8 cellular contexts compared by ENCODE assay signal in the genomic region with DNA sequence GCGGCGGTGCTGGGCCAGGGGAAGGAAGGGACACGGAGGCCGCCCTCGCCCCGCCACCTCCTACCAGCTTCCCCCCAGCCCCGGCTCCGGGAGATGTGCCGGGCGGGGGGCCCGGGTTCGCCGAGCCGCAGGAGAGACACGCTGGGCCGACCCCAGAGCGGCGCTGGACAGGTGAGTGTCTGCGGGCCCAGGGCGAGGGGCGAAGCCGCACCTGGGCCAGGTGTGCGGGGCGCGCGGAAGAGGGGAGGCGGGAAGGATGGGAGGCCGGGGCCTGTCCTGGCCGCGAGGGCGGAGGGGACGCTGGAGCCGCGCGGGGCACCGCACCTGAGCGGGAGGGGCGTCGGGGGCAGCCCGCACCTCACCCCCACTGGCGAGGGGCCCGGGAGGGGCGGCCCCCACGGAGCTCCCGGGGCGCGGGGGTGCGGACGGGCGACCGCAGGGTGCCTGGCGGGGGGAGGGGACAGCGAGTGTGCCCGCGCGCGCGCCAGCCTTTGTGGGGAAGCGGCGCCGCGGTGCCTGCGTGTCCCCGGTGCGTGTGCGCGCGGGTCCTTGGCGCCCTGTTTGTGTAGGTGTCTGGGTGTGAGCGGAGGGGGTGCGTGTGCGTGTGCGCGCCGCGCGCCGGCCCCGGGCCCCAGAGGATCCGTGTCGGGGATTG.
A peak's percentile ranks its signal among the peaks of the same experiment; 100 is the strongest.
DNase-seq lines count a peak whose midpoint lies in the region; ATAC-seq and TF ChIP-seq lines count a peak whose summit lies in the region.
"Not testable (repeated sequence)": the region's sequence is repeated elsewhere in the genome, so short reads cannot be mapped to it uniquely, and the experiment has no call there.

No MANE protein-coding gene starts in this region.

- not testable (repeated sequence) for H3F3A ChIP-seq in Loucy (ENCODE audit: low read depth); SK-N-SH (replicated peaks; ENCODE audit: insufficient read depth)

- ATAC-seq in effector memory CD8-positive, alpha-beta T cell (replicated peaks): peak; percentile 15

- H3K36me3 Mint-ChIP-seq in Calu3 (ENCODE audit: insufficient read depth, unreplicated experiment): peaks cover 33% of the 10 kb centered on the region
- H3K36me3 Mint-ChIP-seq in activated naive CD4-positive, alpha-beta T cell treated with anti-CD3 and anti-CD28 coated beads, Interleukin-2, amount 50 U/mL, for 24 hours: not testable (repeated sequence)
- peaks cover 26% of the 10 kb centered on the region for H3K36me3 Mint-ChIP-seq in effector memory CD8-positive, alpha-beta T cell (ENCODE audit: insufficient read depth)

- BruUV-seq in Calu3 (replicated peaks; lab: Mats Ljungman, UMichigan): not testable (repeated sequence)

- peak overlapping the region; percentile 68 for H3K4me3 Mint-ChIP-seq in Calu3 (ENCODE audit: low read depth, unreplicated experiment)
- H3K4me3 Mint-ChIP-seq in activated naive CD4-positive, alpha-beta T cell treated with anti-CD3 and anti-CD28 coated beads, Interleukin-2, amount 50 U/mL, for 24 hours: peak overlapping the region; percentile 78
- H3K4me3 Mint-ChIP-seq in effector memory CD8-positive, alpha-beta T cell: peak overlapping the region; percentile 77 to 82

- intact Hi-C loops in Calu3 (cut with micrococcal nuclease; ENCODE audit: unreplicated experiment): not testable (repeated sequence)

- peak overlapping the region; percentile 85 for H3K4me2 ChIP-seq in Loucy (ENCODE audit: low read depth, low read length, poor library complexity, severe bottlenecking)
- H3K4me2 ChIP-seq in SK-N-SH: peak overlapping the region; percentile 81

- not testable (repeated sequence) for H3K27me3 ChIP-seq in Loucy (ENCODE audit: insufficient read depth, low read length, poor library complexity, severe bottlenecking); SK-N-SH (ENCODE audit: insufficient read depth); iPS-20b (ENCODE audit: insufficient read depth, low read length)
- peaks cover 16% of the 10 kb centered on the region for H3K27me3 ChIP-seq in suprapubic skin

- TF ChIP-seq EP300 in SK-N-SH (IDR thresholded peaks at IDR 0.05; ENCODE audit: borderline replicate concordance in 1 of 2, low read depth in 1 of 2, low read length in 1 of 2); suprapubic skin (IDR thresholded peaks at IDR 0.05): not testable (repeated sequence)

- not testable (repeated sequence) for DNase-seq in Calu3; suprapubic skin (ENCODE audit: low spot score in 2 of 2)
- peak; percentile 65 for DNase-seq in SK-N-SH
- peak in 2 of 3 experiments; percentile 15 to 27 for DNase-seq in effector memory CD8-positive, alpha-beta T cell
- peak in 36 of 56 donors; percentile 16 to 76 (median 39) for DNase-seq in nucleus accumbens (lab: John Stamatoyannopoulos, UW)

- H3K4me1 Mint-ChIP-seq in Calu3 (ENCODE audit: low read depth, unreplicated experiment): peaks cover 34% of the 10 kb centered on the region
- peaks cover 29% of the 10 kb centered on the region for H3K4me1 Mint-ChIP-seq in activated naive CD4-positive, alpha-beta T cell treated with anti-CD3 and anti-CD28 coated beads, Interleukin-2, amount 50 U/mL, for 24 hours
- H3K4me1 Mint-ChIP-seq in effector memory CD8-positive, alpha-beta T cell (ENCODE audit: low read depth in 2 of 2): peaks cover 33 to 44% of the 10 kb centered on the region in 2 donors

- not testable (repeated sequence) for TF ChIP-seq POLR2A in suprapubic skin (IDR thresholded peaks at IDR 0.05)

- not testable (repeated sequence) for H3K27ac Mint-ChIP-seq in Calu3 (ENCODE audit: unreplicated experiment); activated naive CD4-positive, alpha-beta T cell treated with anti-CD3 and anti-CD28 coated beads, Interleukin-2, amount 50 U/mL, for 24 hours
- peak overlapping the region in 1 of 2 donors; percentile 80 for H3K27ac Mint-ChIP-seq in effector memory CD8-positive, alpha-beta T cell

- TF ChIP-seq CTCF in Calu3 (IDR thresholded peaks at IDR 0.05; ENCODE audit: unreplicated experiment); Loucy (conservative IDR thresholded peaks at IDR 0.05; ENCODE audit: low read length); SK-N-SH (IDR thresholded peaks at IDR 0.05); suprapubic skin (IDR thresholded peaks at IDR 0.05): not testable (repeated sequence)

- H3K9ac ChIP-seq in Loucy (ENCODE audit: low read depth, low read length, poor library complexity, severe bottlenecking): peak overlapping the region; percentile 69
- H3K9ac ChIP-seq in SK-N-SH: peak overlapping the region; percentile 73; the same call in 1 of the 2 replicates
- peak overlapping the region; percentile 84; the same call in 1 of the 2 replicates for H3K9ac ChIP-seq in iPS-20b (ENCODE audit: low read depth, low read length)

- H3K27me3 Mint-ChIP-seq in Calu3 (ENCODE audit: unreplicated experiment): peaks cover 31% of the 10 kb centered on the region
- not testable (repeated sequence) for H3K27me3 Mint-ChIP-seq in activated naive CD4-positive, alpha-beta T cell treated with anti-CD3 and anti-CD28 coated beads, Interleukin-2, amount 50 U/mL, for 24 hours
- H3K27me3 Mint-ChIP-seq in effector memory CD8-positive, alpha-beta T cell: peaks cover 0 to 33% of the 10 kb centered on the region in 2 donors

- CTCF ChIA-PET in Calu3 (lab: Charles Lee): not testable (repeated sequence)
- CTCF ChIA-PET in SK-N-SH (lab: Yijun Ruan, JAX): interaction anchor here (1.2 kb wide), 1 partner anchor 115 kb away, joined by 4 read pairs; a partner anchor contains a TSS

- not testable (repeated sequence) for H3K9me3 Mint-ChIP-seq in Calu3 (ENCODE audit: low read depth, unreplicated experiment); activated naive CD4-positive, alpha-beta T cell treated with anti-CD3 and anti-CD28 coated beads, Interleukin-2, amount 50 U/mL, for 24 hours; effector memory CD8-positive, alpha-beta T cell

- H3K79me2 ChIP-seq in Loucy (ENCODE audit: insufficient read depth, low read length): peaks cover 53% of the 10 kb centered on the region
- peaks cover 53% of the 10 kb centered on the region for H3K79me2 ChIP-seq in SK-N-SH (ENCODE audit: insufficient read depth)

- not testable (repeated sequence) for H3K9me2 ChIP-seq in Loucy (replicated peaks; ENCODE audit: low read depth, low read length); SK-N-SH

- not testable (repeated sequence) for H3K9me3 ChIP-seq in Loucy (ENCODE audit: insufficient read depth, low read depth, low read length); SK-N-SH; iPS-20b (ENCODE audit: insufficient read depth, low read depth, low read length); suprapubic skin

- not testable (repeated sequence) for H3K36me3 ChIP-seq in Loucy (ENCODE audit: insufficient read depth, low read length); SK-N-SH (replicated peaks in 1 of 2; ENCODE audit: control insufficient read depth in 1 of 2, insufficient read depth in 2 of 2, low read length in 1 of 2); iPS-20b (ENCODE audit: insufficient read depth, low read depth, low read length); suprapubic skin

- peak overlapping the region; percentile 13 to 64; a peak in 1 of 4 replicates for H3K27ac ChIP-seq in SK-N-SH (ENCODE audit: low read depth in 2 of 2, low read length in 1 of 2)
- H3K27ac ChIP-seq in iPS-20b (ENCODE audit: low read length); suprapubic skin: not testable (repeated sequence)

- not testable (repeated sequence) for TF ChIP-seq RAD21 in SK-N-SH (IDR thresholded peaks at IDR 0.05; ENCODE audit: low read length)

- WGBS in SK-N-SH (ENCODE audit: low lambda C conversion rate): under 1% methylated on average over 18 of the region's 81 CpGs
- WGBS in suprapubic skin: 3% methylated on average over 6 of the region's 81 CpGs

- H4K20me1 ChIP-seq in Loucy (ENCODE audit: insufficient read depth, low read length, poor library complexity, severe bottlenecking): peaks cover 27% of the 10 kb centered on the region
- H4K20me1 ChIP-seq in SK-N-SH (ENCODE audit: insufficient read depth): peaks cover 45% of the 10 kb centered on the region

- H3K4me1 ChIP-seq in Loucy (ENCODE audit: insufficient read depth, low read length, poor library complexity, severe bottlenecking) (peaks cover 25% of the 10 kb centered on the region), SK-N-SH (ENCODE audit: control insufficient read depth in 1 of 2, insufficient read depth in 2 of 2, low read depth in 1 of 2, low read length in 1 of 2) (peaks cover 3 to 14% of the 10 kb centered on the region in 2 experiments; a peak in 1 of 4 replicates), suprapubic skin (peaks cover 29% of the 10 kb centered on the region)
- H3K4me1 ChIP-seq in iPS-20b (ENCODE audit: insufficient read depth, low read length): not testable (repeated sequence)

- POLR2A ChIA-PET in SK-N-SH (lab: Yijun Ruan, JAX): not testable (repeated sequence)

- H2AFZ ChIP-seq in Loucy (ENCODE audit: low read length): peak overlapping the region; percentile 36; the same call in 1 of the 2 replicates
- H2AFZ ChIP-seq in SK-N-SH (ENCODE audit: low read depth): not testable (repeated sequence)

- H3K4me3 ChIP-seq in Loucy (ENCODE audit: low read length, poor library complexity, severe bottlenecking) (peak overlapping the region; percentile 98), SK-N-SH (ENCODE audit: low read depth in 2 of 2, low read length in 1 of 2) (peak overlapping the region; percentile 62 to 68), iPS-20b (ENCODE audit: low read length) (peak overlapping the region; percentile 73), suprapubic skin (peak overlapping the region; percentile 88)
